ENCODE assay signal across 8 cellular contexts in genomic region chr3:170359178-170359704, GRCh38. TPM values are rescaled to one million over a fixed set of nuclear protein-coding genes. Genes with fewer than 3 reads are reported as not detected.
DNase-seq lines count a peak whose midpoint lies in the region; ATAC-seq and TF ChIP-seq lines count a peak whose summit lies in the region.

No MANE protein-coding gene starts in this region.

- H3K4me1 ChIP-seq in HEK293 (ENCODE audit: control insufficient read depth, insufficient read depth, low read length): no peaks in the 10 kb centered on the region
- peaks cover 0 to 8% of the 10 kb centered on the region in 2 donors for H3K4me1 ChIP-seq in breast epithelium
- peaks cover 25% of the 10 kb centered on the region for H3K4me1 ChIP-seq in mesodermal cell (ENCODE audit: control insufficient read depth, insufficient read depth, low read length, poor library complexity, severe bottlenecking)

- H3K27me3 ChIP-seq in breast epithelium: no peaks in the 10 kb centered on the region

- H3K9me3 ChIP-seq in HEK293 (ENCODE audit: control insufficient read depth, insufficient read depth, low read depth, low read length): no peaks in the 10 kb centered on the region
- no peaks in the 10 kb centered on the region for H3K9me3 ChIP-seq in breast epithelium
- H3K9me3 ChIP-seq in mesodermal cell (ENCODE audit: control insufficient read depth, low read length): peaks cover 7% of the 10 kb centered on the region

- CTCF ChIA-PET in HEK293 (lab: Yijun Ruan, JAX): interaction anchor here (0.6 kb wide), 1 partner anchor 35 kb away, joined by 3 read pairs; no protein-coding TSS in a partner anchor

- H3K36me3 ChIP-seq in HEK293 (ENCODE audit: control insufficient read depth in 2 of 2, insufficient read depth in 1 of 2, low read length in 2 of 2): peaks cover 0 to 38% of the 10 kb centered on the region in 2 experiments; a peak in 2 of 3 replicates
- no peaks in the 10 kb centered on the region for H3K36me3 ChIP-seq in breast epithelium
- H3K36me3 ChIP-seq in mesodermal cell (ENCODE audit: control insufficient read depth, insufficient read depth, low read length): peaks cover 48% of the 10 kb centered on the region

- intact Hi-C loops in breast epithelium (cut with DNase I; ENCODE audit: low total_unique reads): loop anchor here (5.0 kb wide), 1 partner anchor 1103 kb away; the partner anchor contains the start of gene TNIK

- WGBS in mesodermal cell (ENCODE audit: insufficient coverage in 2 of 2), 2 experiments: 9 to 10% methylated on average over 8 to 11 of the region's 20 CpGs

- H3K4me3 ChIP-seq in HEK293 (ENCODE audit: low read depth, low read length): peak overlapping the region; percentile 78
- H3K4me3 ChIP-seq in breast epithelium: peak overlapping the region; percentile 89 to 99 (median 99)
- peak overlapping the region; percentile 67 for H3K4me3 ChIP-seq in mesodermal cell (ENCODE audit: extremely low read depth, insufficient read depth, low read length, poor library complexity, severe bottlenecking)

- peak overlapping the region; percentile 87 for H3K27ac ChIP-seq in 22Rv1
- no peak overlapping the region for H3K27ac ChIP-seq in HEK293 (ENCODE audit: extremely low read depth, low read depth, low read length)
- H3K27ac ChIP-seq in breast epithelium: no peak overlapping the region
- peak overlapping the region; percentile 99 for H3K27ac ChIP-seq in mesodermal cell (ENCODE audit: low read depth, low read length, severe bottlenecking)

- POLR2A ChIA-PET in HEK293 (lab: Yijun Ruan, JAX): no interaction called here

- TF ChIP-seq POLR2A in breast epithelium (IDR thresholded peaks at IDR 0.05): no peak

- no peak for DNase-seq in breast epithelium (ENCODE audit: low spot score in 2 of 2)
- no peak for DNase-seq in stimulated activated CD4-positive, alpha-beta T cell treated with anti-CD3 and anti-CD28 coated beads, Interleukin-4, amount 100 ng/mL, for 4 hours
- no peak for DNase-seq in stimulated activated naive CD4-positive, alpha-beta T cell treated with Interleukin-2 at 50 U/mL for 16 hours (lab: John Stamatoyannopoulos, UW)

- TF ChIP-seq CTCF in 22Rv1 (IDR thresholded peaks at IDR 0.05) (no peak), HEK293 (tag by site-specific recombination; IDR thresholded peaks at IDR 0.05) (no peak), breast epithelium (IDR thresholded peaks at IDR 0.05) (no peak)

- no peak for ATAC-seq in GM18868 (IDR thresholded peaks at IDR 0.05; ENCODE audit: unreplicated experiment)
- ATAC-seq in activated CD4-positive, CD25-positive, alpha-beta regulatory T cell treated with anti-CD3 and anti-CD28 coated beads, Interleukin-2, amount 50 U/mL, for 24 hours: no peak

TF ChIP-seq in HEK293, 187 proteins besides CTCF, POLR2A, EP300 and RAD21:
- TF ChIP-seq ZNF561 (tag by site-specific recombination; IDR thresholded peaks at IDR 0.05; ENCODE audit: borderline replicate concordance): no peak
- TF ChIP-seq ZBTB26 (tag by site-specific recombination; optimal IDR thresholded peaks at IDR 0.05): no peak
- TF ChIP-seq ZNF518A (tag by site-specific recombination; conservative IDR thresholded peaks at IDR 0.05; ENCODE audit: low read depth): no peak

RNA-seq across cellular contexts. Expression of gene SKIL, which starts 1.7 kb away (rescaled TPM):
- total RNA-seq in breast epithelium: 10 to 100 TPM; 37.0 to 64.5 (median 53.1) TPM
- polyA plus RNA-seq in mesodermal cell (2013, experiment 1 of 2): 62.9 TPM
- 50.1 TPM for polyA plus RNA-seq in mesodermal cell (2013, experiment 2 of 2)

RNA-seq across cellular contexts. Expression of gene CLDN11, which starts 59.4 kb away (rescaled TPM):
- 10 to 100 TPM in 2 of 3 donors, 1 to 10 TPM in 1; 8.2 to 48.4 (median 28.8) TPM for total RNA-seq in breast epithelium
- 7.4 TPM for polyA plus RNA-seq in mesodermal cell (2013, experiment 1 of 2)
- 3.9 TPM for polyA plus RNA-seq in mesodermal cell (2013, experiment 2 of 2)

Comparison
In these comparisons a context has a peak if more than half of its experiments do, and no peak if none do; other contexts are left out.
1. H3K27ac ChIP-seq: peak in 22Rv1 (single experiment) and mesodermal cell (single experiment); none in HEK293 (single experiment) and breast epithelium (0 of 2).
2. Peak in every context shown above with its lines, with median percentiles within 50 percentile points of each other: H3K4me3 ChIP-seq.